Comparison of ENCODE assay signal across 1 cellular context in genomic region chr1:205227584-205228006, GRCh38.
TF ChIP-seq lines count a peak whose summit lies in the region.

TMCC2 (plus strand) TSS chr1:205227946; CDS start chr1:205228565, 619 bp downstream.

TF ChIP-seq in H1, 55 proteins besides CTCF, POLR2A, EP300 and RAD21 (continued from another document):
- TF ChIP-seq CEBPB (IDR thresholded peaks at IDR 0.05; ENCODE audit: low read depth, low read length) (no peak), ZNF274 (IDR thresholded peaks at IDR 0.05; ENCODE audit: borderline replicate concordance, extremely low read depth, low read length) (no peak), TCF12 (IDR thresholded peaks at IDR 0.05; ENCODE audit: low read depth, low read length) (no peak), EGR1 (IDR thresholded peaks at IDR 0.05; ENCODE audit: borderline replicate concordance, low read depth, low read length) (peak; percentile 92), HDAC6 (IDR thresholded peaks at IDR 0.05; ENCODE audit: low read depth, low read length) (no peak), EZH2 (IDR thresholded peaks at IDR 0.05; ENCODE audit: low read depth, low read length, severe bottlenecking) (no peak), HDAC2 (IDR thresholded peaks at IDR 0.05; ENCODE audit: borderline replicate concordance in 1 of 2, low read depth in 2 of 2, low read length in 2 of 2) (0 out of 4 replicates have a peak, but pooled peaks of 1 of the 2 experiments have one; percentile 28), TAF7 (optimal IDR thresholded peaks at IDR 0.05; ENCODE audit: borderline replicate concordance, low read depth, low read length) (no peak), ATF2 (IDR thresholded peaks at IDR 0.05; ENCODE audit: low read length) (no peak), RBBP5 (IDR thresholded peaks at IDR 0.05; ENCODE audit: borderline replicate concordance, low read depth, low read length) (no peak), PHF8 (conservative IDR thresholded peaks at IDR 0.05; ENCODE audit: low read depth, low read length) (no peak), CBX8 (IDR thresholded peaks at IDR 0.05; ENCODE audit: borderline replicate concordance, low read depth, low read length) (no peak), CTBP2 (IDR thresholded peaks at IDR 0.05; ENCODE audit: borderline replicate concordance, insufficient read depth, insufficient read length, low read length) (no peak), JUN (IDR thresholded peaks at IDR 0.05; ENCODE audit: low read depth, low read length) (no peak), SIX5 (IDR thresholded peaks at IDR 0.05; ENCODE audit: low read depth, low read length) (no peak), SP4 (IDR thresholded peaks at IDR 0.05; ENCODE audit: low read length) (no peak), GTF2F1 (IDR thresholded peaks at IDR 0.05; ENCODE audit: borderline replicate concordance, low read depth, low read length) (no peak), KDM5A (IDR thresholded peaks at IDR 0.05; ENCODE audit: low read length) (no peak), SP1 (IDR thresholded peaks at IDR 0.05; ENCODE audit: low read depth, low read length) (peak; percentile 93), KDM4A (IDR thresholded peaks at IDR 0.05; ENCODE audit: low read depth, low read length, severe bottlenecking) (peak; percentile 51), CHD7 (IDR thresholded peaks at IDR 0.05; ENCODE audit: insufficient replicate concordance, low read length) (no peak), MAX (IDR thresholded peaks at IDR 0.05) (peak; percentile 39; the same call in 1 of the 2 replicates), TEAD4 (IDR thresholded peaks at IDR 0.05; ENCODE audit: low read depth, low read length) (no peak), BRCA1 (IDR thresholded peaks at IDR 0.05; ENCODE audit: low read depth, low read length) (no peak), NANOG (IDR thresholded peaks at IDR 0.05; ENCODE audit: insufficient read depth, low read depth, low read length, poor library complexity, severe bottlenecking) (no peak), TBP (IDR thresholded peaks at IDR 0.05; ENCODE audit: low read depth, low read length) (peak; percentile 38; the same call in 1 of the 2 replicates), TAF1 (IDR thresholded peaks at IDR 0.05; ENCODE audit: low read depth, low read length) (peak; percentile 65; the same call in 1 of the 2 replicates), E2F6 (IDR thresholded peaks at IDR 0.05) (no peak; the same call in 1 of the 2 replicates), POU5F1 (IDR thresholded peaks at IDR 0.05; ENCODE audit: low read depth, low read length) (no peak), SIRT6 (IDR thresholded peaks at IDR 0.05; ENCODE audit: low read length) (no peak), CHD2 (IDR thresholded peaks at IDR 0.05; ENCODE audit: low read length) (peak; percentile 84), SAP30 (IDR thresholded peaks at IDR 0.05; ENCODE audit: insufficient read depth, insufficient replicate concordance, low read length) (no peak), RXRA (IDR thresholded peaks at IDR 0.05; ENCODE audit: insufficient read depth, low read depth, low read length) (no peak), CBX5 (IDR thresholded peaks at IDR 0.05; ENCODE audit: low read depth, low read length) (no peak), POLR2AphosphoS5 (IDR thresholded peaks at IDR 0.05; ENCODE audit: low read depth, low read length) (no peak), KDM1A (IDR thresholded peaks at IDR 0.05; ENCODE audit: borderline replicate concordance, low read length) (no peak), ATF3 (IDR thresholded peaks at IDR 0.05; ENCODE audit: insufficient read depth, low read depth, low read length) (no peak), GABPA (IDR thresholded peaks at IDR 0.05; ENCODE audit: borderline replicate concordance, insufficient read depth, low read length) (no peak), BCL11A (IDR thresholded peaks at IDR 0.05; ENCODE audit: low read depth in 2 of 2, low read length in 2 of 2) (no peak)
